In genomic region chr15:22786868-22787698, GRCh38 we compare ENCODE assay signal across 1 cellular context.
TF ChIP-seq lines count a peak whose summit lies in the region.

No MANE protein-coding gene starts in this region.

TF ChIP-seq in endothelial cell of umbilical vein, 7 proteins besides CTCF, POLR2A, EP300 and RAD21 (continued from another document):
- TF ChIP-seq FOS (IDR thresholded peaks at IDR 0.05; ENCODE audit: borderline replicate concordance, insufficient read depth, low read length): no peak
- no peak for TF ChIP-seq MAX (IDR thresholded peaks at IDR 0.05; ENCODE audit: insufficient read depth, insufficient read length)
- TF ChIP-seq JUN (IDR thresholded peaks at IDR 0.05; ENCODE audit: borderline replicate concordance, insufficient read depth, insufficient read length, low read depth): no peak
- no peak for TF ChIP-seq MYC (IDR thresholded peaks at IDR 0.05; ENCODE audit: low read depth, low read length)
- TF ChIP-seq GATA2 (IDR thresholded peaks at IDR 0.05; ENCODE audit: insufficient read depth, insufficient read length, low read depth, low read length): no peak
- no peak for TF ChIP-seq EZH2 (IDR thresholded peaks at IDR 0.05; ENCODE audit: borderline replicate concordance, low read depth, low read length, severe bottlenecking)
